Comparison of ENCODE assay signal across 1 cellular context in the genomic region with DNA sequence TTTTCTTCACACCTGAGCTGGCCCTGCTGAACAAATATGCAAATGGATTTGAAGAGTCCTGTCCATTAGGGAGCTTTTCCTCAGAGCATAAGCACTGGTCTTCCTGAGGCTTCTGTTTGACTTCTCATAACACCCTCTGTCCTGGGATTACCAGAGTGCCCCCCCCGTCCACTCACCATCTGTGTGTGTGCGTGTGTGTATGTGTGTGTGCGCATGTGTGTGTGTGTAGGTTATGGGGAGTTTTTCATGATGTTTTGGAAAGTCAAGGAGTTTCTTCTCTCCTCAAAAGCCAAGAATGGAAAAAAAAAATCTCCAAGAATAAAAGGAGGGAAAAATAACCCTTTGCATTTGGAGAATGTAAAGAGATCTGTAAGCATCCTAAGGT.
TF ChIP-seq lines count a peak whose summit lies in the region.

No MANE protein-coding gene starts in this region.

TF ChIP-seq in IMR-90, 13 proteins besides CTCF, POLR2A, EP300 and RAD21:
- TF ChIP-seq MXI1 (IDR thresholded peaks at IDR 0.05; ENCODE audit: borderline replicate concordance, low read depth, low read length), result no peak
- TF ChIP-seq, protein P1, sequence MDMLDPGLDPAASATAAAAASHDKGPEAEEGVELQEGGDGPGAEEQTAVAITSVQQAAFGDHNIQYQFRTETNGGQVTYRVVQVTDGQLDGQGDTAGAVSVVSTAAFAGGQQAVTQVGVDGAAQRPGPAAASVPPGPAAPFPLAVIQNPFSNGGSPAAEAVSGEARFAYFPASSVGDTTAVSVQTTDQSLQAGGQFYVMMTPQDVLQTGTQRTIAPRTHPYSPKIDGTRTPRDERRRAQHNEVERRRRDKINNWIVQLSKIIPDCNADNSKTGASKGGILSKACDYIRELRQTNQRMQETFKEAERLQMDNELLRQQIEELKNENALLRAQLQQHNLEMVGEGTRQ (IDR thresholded peaks at IDR 0.05; ENCODE audit: low read depth, low read length), result no peak
- TF ChIP-seq, protein P2, sequence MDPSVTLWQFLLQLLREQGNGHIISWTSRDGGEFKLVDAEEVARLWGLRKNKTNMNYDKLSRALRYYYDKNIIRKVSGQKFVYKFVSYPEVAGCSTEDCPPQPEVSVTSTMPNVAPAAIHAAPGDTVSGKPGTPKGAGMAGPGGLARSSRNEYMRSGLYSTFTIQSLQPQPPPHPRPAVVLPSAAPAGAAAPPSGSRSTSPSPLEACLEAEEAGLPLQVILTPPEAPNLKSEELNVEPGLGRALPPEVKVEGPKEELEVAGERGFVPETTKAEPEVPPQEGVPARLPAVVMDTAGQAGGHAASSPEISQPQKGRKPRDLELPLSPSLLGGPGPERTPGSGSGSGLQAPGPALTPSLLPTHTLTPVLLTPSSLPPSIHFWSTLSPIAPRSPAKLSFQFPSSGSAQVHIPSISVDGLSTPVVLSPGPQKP (IDR thresholded peaks at IDR 0.05; ENCODE audit: borderline replicate concordance, low read depth, low read length), result no peak
- no peak for TF ChIP-seq MAFK (IDR thresholded peaks at IDR 0.05; ENCODE audit: low read depth, low read length)
- no peak for TF ChIP-seq MAZ (IDR thresholded peaks at IDR 0.05; ENCODE audit: borderline replicate concordance, low read depth, low read length)
